In genomic region chr14:70096866-70097265, GRCh38 we compare ENCODE assay signal across 9 cellular contexts.
DNase-seq lines count a peak whose midpoint lies in the region; ATAC-seq and TF ChIP-seq lines count a peak whose summit lies in the region.
"Had no signal": no experiment of that assay in that cellular context is flagged by ENCODE, and none has a peak within 500 bp of the region (broad histone marks: within the 10 kb centered on the region; RNA-seq: fewer than 3 reads in every experiment).

No MANE protein-coding gene starts in this region.

- H4K20me1 ChIP-seq in GM23338 (replicated peaks; ENCODE audit: insufficient read depth): no peaks in the 10 kb centered on the region

- H3K27ac Mint-ChIP-seq in GM23338: no peak overlapping the region
- H3K27ac Mint-ChIP-seq in activated CD8-positive, alpha-beta T cell treated with anti-CD3 and anti-CD28 coated beads for 36 hours: no peak overlapping the region

- peaks cover 2% of the 10 kb centered on the region for H3K4me1 ChIP-seq in GM23338 (ENCODE audit: insufficient read depth)
- H3K4me1 ChIP-seq: Caco-2 had no signal

- intact Hi-C loops in activated CD8-positive, alpha-beta T cell treated with anti-CD3 and anti-CD28 coated beads for 36 hours (cut with micrococcal nuclease): no loop called here

- no peak overlapping the region for H3K4me2 ChIP-seq in GM23338

- DNase-seq in AG08396 (ENCODE audit: low spot score) (peak; percentile 20), GM23338 (ENCODE audit: low spot score) (peak; percentile 75), SHP77 (lab: John Stamatoyannopoulos, UW) (peak; percentile 22 to 39), foreskin fibroblast (peak; percentile 4 to 37), cortex of kidney (lab: John Stamatoyannopoulos, UW) (no peak), LoVo (ENCODE audit: low spot score) (no peak), T-helper 1 cell (no peak)
- no peak for DNase-seq in activated CD8-positive, alpha-beta T cell treated with anti-CD3 and anti-CD28 coated beads for 36 hours

- H3K79me2 ChIP-seq in GM23338 (replicated peaks; ENCODE audit: insufficient read depth): no peaks in the 10 kb centered on the region

- 0 out of 2 replicates have a peak, but pooled peaks cover 5% of the 10 kb centered on the region for H3K9me2 ChIP-seq in GM23338 (ENCODE audit: insufficient read depth)

- POLR2A ChIA-PET in activated CD8-positive, alpha-beta T cell treated with anti-CD3 and anti-CD28 coated beads for 36 hours (lab: Charles Lee): no interaction called here

- TF ChIP-seq CTCF in GM23338 (conservative IDR thresholded peaks at IDR 0.05; ENCODE audit: low read depth in 2 of 2) (peak; percentile 58 to 76), foreskin fibroblast (IDR thresholded peaks at IDR 0.05; ENCODE audit: low read depth, low read length) (no peak)
- TF ChIP-seq CTCF in activated CD8-positive, alpha-beta T cell treated with anti-CD3 and anti-CD28 coated beads for 36 hours (IDR thresholded peaks at IDR 0.05): no peak

- H2AFZ ChIP-seq in GM23338: no peak overlapping the region

- ATAC-seq in GM23338: peak; percentile 97
- ATAC-seq in activated CD8-positive, alpha-beta T cell treated with anti-CD3 and anti-CD28 coated beads for 36 hours: no peak

- no peaks in the 10 kb centered on the region for H3F3A ChIP-seq in GM23338 (replicated peaks; ENCODE audit: low read depth)

- H3K4me1 Mint-ChIP-seq in GM23338: peaks cover 19% of the 10 kb centered on the region
- H3K4me1 Mint-ChIP-seq in activated CD8-positive, alpha-beta T cell treated with anti-CD3 and anti-CD28 coated beads for 36 hours (ENCODE audit: low read depth): no peaks in the 10 kb centered on the region

- H3K4me3 Mint-ChIP-seq in GM23338: no peak overlapping the region
- no peak overlapping the region for H3K4me3 Mint-ChIP-seq in activated CD8-positive, alpha-beta T cell treated with anti-CD3 and anti-CD28 coated beads for 36 hours

- H3K27me3 Mint-ChIP-seq in GM23338 (ENCODE audit: insufficient read depth, low read depth, poor library complexity): peaks cover 4% of the 10 kb centered on the region
- H3K27me3 Mint-ChIP-seq in activated CD8-positive, alpha-beta T cell treated with anti-CD3 and anti-CD28 coated beads for 36 hours: peaks cover 24% of the 10 kb centered on the region

- H3K4me3 ChIP-seq in GM23338: no peak overlapping the region
- H3K4me3 ChIP-seq in foreskin fibroblast (ENCODE audit: low read depth in 1 of 2, low read length in 2 of 2): no peak overlapping the region

- H3K9me3 Mint-ChIP-seq in GM23338: no peaks in the 10 kb centered on the region
- no peaks in the 10 kb centered on the region for H3K9me3 Mint-ChIP-seq in activated CD8-positive, alpha-beta T cell treated with anti-CD3 and anti-CD28 coated beads for 36 hours

- H3K27me3 ChIP-seq in GM23338 (ENCODE audit: insufficient read depth): no peaks in the 10 kb centered on the region

- CTCF ChIA-PET in activated CD8-positive, alpha-beta T cell treated with anti-CD3 and anti-CD28 coated beads for 36 hours (lab: Charles Lee): interaction anchor here (1.2 to 2.1 kb wide), 2 partner anchors 9 to 20 kb away, joined by 3 to 5 read pairs; no protein-coding TSS in a partner anchor

- no peaks in the 10 kb centered on the region for H3K36me3 ChIP-seq in GM23338 (ENCODE audit: insufficient read depth)

- no peaks in the 10 kb centered on the region for H3K36me3 Mint-ChIP-seq in GM23338 (ENCODE audit: low read depth)
- H3K36me3 Mint-ChIP-seq in activated CD8-positive, alpha-beta T cell treated with anti-CD3 and anti-CD28 coated beads for 36 hours (ENCODE audit: low read depth): no peaks in the 10 kb centered on the region

- no peak overlapping the region for H3K27ac ChIP-seq in GM23338 (ENCODE audit: low read depth)

TF ChIP-seq in GM23338, 12 proteins besides CTCF, POLR2A, EP300 and RAD21:
- TF ChIP-seq EZH2 (IDR thresholded peaks at IDR 0.05; ENCODE audit: low read depth, unreplicated experiment) (no peak), JUNB (IDR thresholded peaks at IDR 0.05; ENCODE audit: unreplicated experiment) (no peak)
- TF ChIP-seq, protein P1, sequence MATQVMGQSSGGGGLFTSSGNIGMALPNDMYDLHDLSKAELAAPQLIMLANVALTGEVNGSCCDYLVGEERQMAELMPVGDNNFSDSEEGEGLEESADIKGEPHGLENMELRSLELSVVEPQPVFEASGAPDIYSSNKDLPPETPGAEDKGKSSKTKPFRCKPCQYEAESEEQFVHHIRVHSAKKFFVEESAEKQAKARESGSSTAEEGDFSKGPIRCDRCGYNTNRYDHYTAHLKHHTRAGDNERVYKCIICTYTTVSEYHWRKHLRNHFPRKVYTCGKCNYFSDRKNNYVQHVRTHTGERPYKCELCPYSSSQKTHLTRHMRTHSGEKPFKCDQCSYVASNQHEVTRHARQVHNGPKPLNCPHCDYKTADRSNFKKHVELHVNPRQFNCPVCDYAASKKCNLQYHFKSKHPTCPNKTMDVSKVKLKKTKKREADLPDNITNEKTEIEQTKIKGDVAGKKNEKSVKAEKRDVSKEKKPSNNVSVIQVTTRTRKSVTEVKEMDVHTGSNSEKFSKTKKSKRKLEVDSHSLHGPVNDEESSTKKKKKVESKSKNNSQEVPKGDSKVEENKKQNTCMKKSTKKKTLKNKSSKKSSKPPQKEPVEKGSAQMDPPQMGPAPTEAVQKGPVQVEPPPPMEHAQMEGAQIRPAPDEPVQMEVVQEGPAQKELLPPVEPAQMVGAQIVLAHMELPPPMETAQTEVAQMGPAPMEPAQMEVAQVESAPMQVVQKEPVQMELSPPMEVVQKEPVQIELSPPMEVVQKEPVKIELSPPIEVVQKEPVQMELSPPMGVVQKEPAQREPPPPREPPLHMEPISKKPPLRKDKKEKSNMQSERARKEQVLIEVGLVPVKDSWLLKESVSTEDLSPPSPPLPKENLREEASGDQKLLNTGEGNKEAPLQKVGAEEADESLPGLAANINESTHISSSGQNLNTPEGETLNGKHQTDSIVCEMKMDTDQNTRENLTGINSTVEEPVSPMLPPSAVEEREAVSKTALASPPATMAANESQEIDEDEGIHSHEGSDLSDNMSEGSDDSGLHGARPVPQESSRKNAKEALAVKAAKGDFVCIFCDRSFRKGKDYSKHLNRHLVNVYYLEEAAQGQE (IDR thresholded peaks at IDR 0.05; ENCODE audit: unreplicated experiment): no peak
- TF ChIP-seq, protein P2, sequence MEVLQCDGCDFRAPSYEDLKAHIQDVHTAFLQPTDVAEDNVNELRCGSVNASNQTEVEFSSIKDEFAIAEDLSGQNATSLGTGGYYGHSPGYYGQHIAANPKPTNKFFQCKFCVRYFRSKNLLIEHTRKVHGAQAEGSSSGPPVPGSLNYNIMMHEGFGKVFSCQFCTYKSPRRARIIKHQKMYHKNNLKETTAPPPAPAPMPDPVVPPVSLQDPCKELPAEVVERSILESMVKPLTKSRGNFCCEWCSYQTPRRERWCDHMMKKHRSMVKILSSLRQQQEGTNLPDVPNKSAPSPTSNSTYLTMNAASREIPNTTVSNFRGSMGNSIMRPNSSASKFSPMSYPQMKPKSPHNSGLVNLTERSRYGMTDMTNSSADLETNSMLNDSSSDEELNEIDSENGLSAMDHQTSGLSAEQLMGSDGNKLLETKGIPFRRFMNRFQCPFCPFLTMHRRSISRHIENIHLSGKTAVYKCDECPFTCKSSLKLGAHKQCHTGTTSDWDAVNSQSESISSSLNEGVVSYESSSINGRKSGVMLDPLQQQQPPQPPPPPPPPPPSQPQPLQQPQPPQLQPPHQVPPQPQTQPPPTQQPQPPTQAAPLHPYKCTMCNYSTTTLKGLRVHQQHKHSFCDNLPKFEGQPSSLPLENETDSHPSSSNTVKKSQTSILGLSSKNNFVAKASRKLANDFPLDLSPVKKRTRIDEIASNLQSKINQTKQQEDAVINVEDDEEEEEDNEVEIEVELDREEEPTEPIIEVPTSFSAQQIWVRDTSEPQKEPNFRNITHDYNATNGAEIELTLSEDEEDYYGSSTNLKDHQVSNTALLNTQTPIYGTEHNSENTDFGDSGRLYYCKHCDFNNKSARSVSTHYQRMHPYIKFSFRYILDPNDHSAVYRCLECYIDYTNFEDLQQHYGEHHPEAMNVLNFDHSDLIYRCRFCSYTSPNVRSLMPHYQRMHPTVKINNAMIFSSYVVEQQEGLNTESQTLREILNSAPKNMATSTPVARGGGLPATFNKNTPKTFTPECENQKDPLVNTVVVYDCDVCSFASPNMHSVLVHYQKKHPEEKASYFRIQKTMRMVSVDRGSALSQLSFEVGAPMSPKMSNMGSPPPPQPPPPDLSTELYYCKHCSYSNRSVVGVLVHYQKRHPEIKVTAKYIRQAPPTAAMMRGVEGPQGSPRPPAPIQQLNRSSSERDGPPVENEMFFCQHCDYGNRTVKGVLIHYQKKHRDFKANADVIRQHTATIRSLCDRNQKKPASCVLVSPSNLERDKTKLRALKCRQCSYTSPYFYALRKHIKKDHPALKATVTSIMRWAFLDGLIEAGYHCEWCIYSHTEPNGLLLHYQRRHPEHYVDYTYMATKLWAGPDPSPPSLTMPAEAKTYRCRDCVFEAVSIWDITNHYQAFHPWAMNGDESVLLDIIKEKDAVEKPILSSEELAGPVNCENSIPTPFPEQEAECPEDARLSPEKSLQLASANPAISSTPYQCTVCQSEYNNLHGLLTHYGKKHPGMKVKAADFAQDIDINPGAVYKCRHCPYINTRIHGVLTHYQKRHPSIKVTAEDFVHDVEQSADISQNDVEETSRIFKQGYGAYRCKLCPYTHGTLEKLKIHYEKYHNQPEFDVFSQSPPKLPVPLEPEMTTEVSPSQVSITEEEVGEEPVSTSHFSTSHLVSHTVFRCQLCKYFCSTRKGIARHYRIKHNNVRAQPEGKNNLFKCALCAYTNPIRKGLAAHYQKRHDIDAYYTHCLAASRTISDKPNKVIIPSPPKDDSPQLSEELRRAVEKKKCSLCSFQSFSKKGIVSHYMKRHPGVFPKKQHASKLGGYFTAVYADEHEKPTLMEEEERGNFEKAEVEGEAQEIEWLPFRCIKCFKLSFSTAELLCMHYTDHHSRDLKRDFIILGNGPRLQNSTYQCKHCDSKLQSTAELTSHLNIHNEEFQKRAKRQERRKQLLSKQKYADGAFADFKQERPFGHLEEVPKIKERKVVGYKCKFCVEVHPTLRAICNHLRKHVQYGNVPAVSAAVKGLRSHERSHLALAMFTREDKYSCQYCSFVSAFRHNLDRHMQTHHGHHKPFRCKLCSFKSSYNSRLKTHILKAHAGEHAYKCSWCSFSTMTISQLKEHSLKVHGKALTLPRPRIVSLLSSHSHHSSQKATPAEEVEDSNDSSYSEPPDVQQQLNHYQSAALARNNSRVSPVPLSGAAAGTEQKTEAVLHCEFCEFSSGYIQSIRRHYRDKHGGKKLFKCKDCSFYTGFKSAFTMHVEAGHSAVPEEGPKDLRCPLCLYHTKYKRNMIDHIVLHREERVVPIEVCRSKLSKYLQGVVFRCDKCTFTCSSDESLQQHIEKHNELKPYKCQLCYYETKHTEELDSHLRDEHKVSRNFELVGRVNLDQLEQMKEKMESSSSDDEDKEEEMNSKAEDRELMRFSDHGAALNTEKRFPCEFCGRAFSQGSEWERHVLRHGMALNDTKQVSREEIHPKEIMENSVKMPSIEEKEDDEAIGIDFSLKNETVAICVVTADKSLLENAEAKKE (CRISPR knock-in tag; IDR thresholded peaks at IDR 0.05): no peak

Comparison
In these comparisons a context has a peak if more than half of its experiments do, and no peak if none do; other contexts are left out.
1. DNase-seq: peak in AG08396 (single experiment), GM23338 (single experiment), SHP77 (2 of 2) and foreskin fibroblast (2 of 2); none in cortex of kidney (single experiment), LoVo (single experiment), T-helper 1 cell (0 of 5) and activated CD8-positive, alpha-beta T cell treated with anti-CD3 and anti-CD28 coated beads for 36 hours (single experiment).
2. CTCF ChIP-seq: peak in GM23338 (2 of 2); none in foreskin fibroblast (single experiment) and activated CD8-positive, alpha-beta T cell treated with anti-CD3 and anti-CD28 coated beads for 36 hours (single experiment).